ENCODE assay signal across 9 cellular contexts in genomic region chr2:68764041-68764780, GRCh38. TPM values are rescaled to one million over a fixed set of nuclear protein-coding genes. Genes with fewer than 3 reads are reported as not detected.
DNase-seq lines count a peak whose midpoint lies in the region; ATAC-seq and TF ChIP-seq lines count a peak whose summit lies in the region.
"Had no signal": no experiment of that assay in that cellular context is flagged by ENCODE, and none has a peak within 500 bp of the region (broad histone marks: within the 10 kb centered on the region; RNA-seq: fewer than 3 reads in every experiment).

No MANE protein-coding gene starts in this region.

- no peak overlapping the region for H3K9ac ChIP-seq in mesenchymal stem cell (ENCODE audit: low read length)
- H3K9ac ChIP-seq in endodermal cell (ENCODE audit: extremely low read depth, low read length, poor library complexity, severe bottlenecking) = no peak overlapping the region

- H3K27me3 ChIP-seq in mesenchymal stem cell (ENCODE audit: control insufficient read depth in 1 of 2, insufficient read depth in 1 of 2, low read length in 2 of 2) = no peaks in the 10 kb centered on the region
- no peaks in the 10 kb centered on the region for H3K27me3 ChIP-seq in endodermal cell (ENCODE audit: control insufficient read depth, insufficient read depth, low read length, poor library complexity, severe bottlenecking)
- no peaks in the 10 kb centered on the region for H3K27me3 ChIP-seq in body of pancreas
- H3K27me3 ChIP-seq: ascending aorta had no signal

- H4K91ac ChIP-seq in mesenchymal stem cell (ENCODE audit: low read length) = peak overlapping the region; percentile 85

- TF ChIP-seq POLR2A in body of pancreas (IDR thresholded peaks at IDR 0.05) = no peak

- no peak overlapping the region for H2AK5ac ChIP-seq in mesenchymal stem cell (ENCODE audit: low read length, severe bottlenecking)

- H2BK12ac ChIP-seq in mesenchymal stem cell (ENCODE audit: low read length in 2 of 2) = peak overlapping the region; percentile 91 to 98

- peak overlapping the region in 1 of 2 experiments; percentile 48 for H3K14ac ChIP-seq in mesenchymal stem cell (ENCODE audit: low read length in 2 of 2)

- H3K4ac ChIP-seq in mesenchymal stem cell (ENCODE audit: low read depth in 1 of 2, low read length in 2 of 2) = peak overlapping the region; percentile 55 to 93

- H3K4me1 Mint-ChIP-seq in stimulated activated naive CD8-positive, alpha-beta T cell treated with anti-CD3 and anti-CD28 coated beads, Interleukin-15, Interleukin-2, amounts not matched to agents 100 ng/mL and 50 ng/mL, for 24 hours (ENCODE audit: low read depth) = peaks cover 99% of the 10 kb centered on the region
- H3K4me1 Mint-ChIP-seq in endodermal cell = peaks cover 17% of the 10 kb centered on the region

- H3K9me3 ChIP-seq in mesenchymal stem cell (ENCODE audit: control insufficient read depth, low read length) (no peaks in the 10 kb centered on the region), endodermal cell (ENCODE audit: control insufficient read depth, low read length) (no peaks in the 10 kb centered on the region), body of pancreas (no peaks in the 10 kb centered on the region)
- H3K9me3 ChIP-seq: ascending aorta had no signal

- H3K4me2 ChIP-seq in mesenchymal stem cell (ENCODE audit: low read length, poor library complexity, severe bottlenecking) = no peak overlapping the region

- H3K4me3 ChIP-seq in mesenchymal stem cell (ENCODE audit: insufficient read depth in 1 of 2, low read depth in 1 of 2, low read length in 2 of 2) (peak overlapping the region in 1 of 2 experiments; percentile 33), endodermal cell (ENCODE audit: low read length) (no peak overlapping the region), body of pancreas (no peak overlapping the region)
- H3K4me3 ChIP-seq: ascending aorta had no signal

- WGBS in mesenchymal stem cell = 78% methylated on average over 5 of the region's 6 CpGs
- WGBS in endodermal cell (ENCODE audit: insufficient coverage in 1 of 2, insufficient read length in 1 of 2), 2 experiments = 79 to 96% methylated on average over 4 to 6 of the region's 6 CpGs
- WGBS in body of pancreas, 2 donors = 73% methylated on average over 6 of the region's 6 CpGs

- no peak overlapping the region for H2BK5ac ChIP-seq in mesenchymal stem cell (ENCODE audit: low read depth, low read length, poor library complexity, severe bottlenecking)

- intact Hi-C loops in body of pancreas (cut with DNase I) = no loop called here

- H3K27ac Mint-ChIP-seq in stimulated activated naive CD8-positive, alpha-beta T cell treated with anti-CD3 and anti-CD28 coated beads, Interleukin-15, Interleukin-2, amounts not matched to agents 100 ng/mL and 50 ng/mL, for 24 hours = peak overlapping the region; percentile 88
- H3K27ac Mint-ChIP-seq in activated naive CD4-positive, alpha-beta T cell treated with anti-CD3 and anti-CD28 coated beads, Interleukin-2, amount 50 U/mL, for 72 hours = peak overlapping the region; percentile 79 to 95
- no peak overlapping the region for H3K27ac Mint-ChIP-seq in endodermal cell

- H2AFZ ChIP-seq in mesenchymal stem cell (ENCODE audit: low read depth, low read length) = no peak overlapping the region

- H3K4me3 Mint-ChIP-seq in stimulated activated naive CD8-positive, alpha-beta T cell treated with anti-CD3 and anti-CD28 coated beads, Interleukin-15, Interleukin-2, amounts not matched to agents 100 ng/mL and 50 ng/mL, for 24 hours = peak overlapping the region; percentile 82
- H3K4me3 Mint-ChIP-seq in endodermal cell = no peak overlapping the region

- peak overlapping the region; percentile 89 for H2BK120ac ChIP-seq in mesenchymal stem cell (ENCODE audit: low read depth, low read length)

- peak overlapping the region; percentile 52 for H4K8ac ChIP-seq in mesenchymal stem cell (ENCODE audit: low read length)

- no peak overlapping the region for H3K23ac ChIP-seq in mesenchymal stem cell (ENCODE audit: low read length in 2 of 2)

- ATAC-seq in stimulated activated naive CD8-positive, alpha-beta T cell treated with anti-CD3 and anti-CD28 coated beads, Interleukin-15, Interleukin-2, amounts not matched to agents 100 U/mL and 50 U/mL, for 24 hours = no peak
- ATAC-seq in activated naive CD4-positive, alpha-beta T cell treated with anti-CD3 and anti-CD28 coated beads, Interleukin-2, amount 50 U/mL, for 72 hours = no peak
- ATAC-seq in body of pancreas (no peak), GM18873 (IDR thresholded peaks at IDR 0.05; ENCODE audit: low FRiP score, unreplicated experiment) (no peak)

- H3K4me1 ChIP-seq in mesenchymal stem cell (ENCODE audit: control insufficient read depth, insufficient read depth, low read depth, low read length) (no peaks in the 10 kb centered on the region), endodermal cell (ENCODE audit: control insufficient read depth, insufficient read depth, low read length) (no peaks in the 10 kb centered on the region), body of pancreas (peaks cover 11% of the 10 kb centered on the region)

- peaks cover 5% of the 10 kb centered on the region for H3K36me3 Mint-ChIP-seq in stimulated activated naive CD8-positive, alpha-beta T cell treated with anti-CD3 and anti-CD28 coated beads, Interleukin-15, Interleukin-2, amounts not matched to agents 100 ng/mL and 50 ng/mL, for 24 hours (ENCODE audit: low read depth)
- H3K36me3 Mint-ChIP-seq in activated naive CD4-positive, alpha-beta T cell treated with anti-CD3 and anti-CD28 coated beads, Interleukin-2, amount 50 U/mL, for 72 hours = peaks cover 0 to 5% of the 10 kb centered on the region in 2 donors
- no peaks in the 10 kb centered on the region for H3K36me3 Mint-ChIP-seq in endodermal cell (ENCODE audit: low read depth)

- H2BK15ac ChIP-seq in mesenchymal stem cell (ENCODE audit: low read depth, poor library complexity, severe bottlenecking) = peak overlapping the region; percentile 85

- H3K36me3 ChIP-seq in mesenchymal stem cell (ENCODE audit: control insufficient read depth in 1 of 2, insufficient read depth in 2 of 2, low read depth in 1 of 2, low read length in 2 of 2) = peaks cover 0 to 2% of the 10 kb centered on the region in 2 experiments
- no peaks in the 10 kb centered on the region for H3K36me3 ChIP-seq in endodermal cell (ENCODE audit: control insufficient read depth, insufficient read depth, low read length)
- no peaks in the 10 kb centered on the region for H3K36me3 ChIP-seq in body of pancreas (replicated peaks in 1 of 2; ENCODE audit: insufficient read depth in 1 of 2, low read depth in 2 of 2)
- H3K36me3 ChIP-seq: ascending aorta had no signal

- TF ChIP-seq CTCF in endodermal cell (conservative IDR thresholded peaks at IDR 0.05) (no peak), body of pancreas (IDR thresholded peaks at IDR 0.05) (no peak)

- no peaks in the 10 kb centered on the region for H3K27me3 Mint-ChIP-seq in stimulated activated naive CD8-positive, alpha-beta T cell treated with anti-CD3 and anti-CD28 coated beads, Interleukin-15, Interleukin-2, amounts not matched to agents 100 ng/mL and 50 ng/mL, for 24 hours
- peaks cover 2% of the 10 kb centered on the region for H3K27me3 Mint-ChIP-seq in endodermal cell (ENCODE audit: insufficient read depth)

- H3K79me1 ChIP-seq in mesenchymal stem cell (replicated peaks; ENCODE audit: low read length, poor library complexity, severe bottlenecking) = no peaks in the 10 kb centered on the region

- no peak overlapping the region for H3K27ac ChIP-seq in mesenchymal stem cell (ENCODE audit: low read length, poor library complexity, severe bottlenecking)
- no peak overlapping the region for H3K27ac ChIP-seq in endodermal cell (ENCODE audit: low read depth, low read length)
- no peak overlapping the region for H3K27ac ChIP-seq in body of pancreas
- H3K27ac ChIP-seq: ascending aorta had no signal

- no peak for DNase-seq in stimulated activated naive CD8-positive, alpha-beta T cell treated with anti-CD3 and anti-CD28 coated beads, Interleukin-15, Interleukin-2, amounts not matched to agents 100 U/mL and 50 U/mL, for 24 hours
- no peak for DNase-seq in activated naive CD4-positive, alpha-beta T cell treated with anti-CD3 and anti-CD28 coated beads, Interleukin-2, amount 50 U/mL, for 72 hours (ENCODE audit: low spot score in 2 of 2)
- DNase-seq in mesenchymal stem cell (peak; percentile 52), endodermal cell (no peak), body of pancreas (no peak), A172 (ENCODE audit: low spot score) (no peak)

- H3K9me3 Mint-ChIP-seq in stimulated activated naive CD8-positive, alpha-beta T cell treated with anti-CD3 and anti-CD28 coated beads, Interleukin-15, Interleukin-2, amounts not matched to agents 100 ng/mL and 50 ng/mL, for 24 hours = no peaks in the 10 kb centered on the region
- H3K9me3 Mint-ChIP-seq in activated naive CD4-positive, alpha-beta T cell treated with anti-CD3 and anti-CD28 coated beads, Interleukin-2, amount 50 U/mL, for 72 hours = no peaks in the 10 kb centered on the region
- H3K9me3 Mint-ChIP-seq in endodermal cell = no peaks in the 10 kb centered on the region

- H3K18ac ChIP-seq in mesenchymal stem cell (ENCODE audit: low read depth in 1 of 2, low read length in 2 of 2) = peak overlapping the region; percentile 91 to 98

RNA-seq across cellular contexts. Expression of gene ARHGAP25, which starts 29.6 kb away (rescaled TPM):
- 10 to 100 TPM; 37.7 to 43.0 TPM for total RNA-seq in activated naive CD4-positive, alpha-beta T cell treated with anti-CD3 and anti-CD28 coated beads, Interleukin-2, amount 50 U/mL, for 72 hours
- polyA plus RNA-seq in mesenchymal stem cell (2013, experiment 1 of 2) = 0.62 TPM
- 0.45 TPM for polyA plus RNA-seq in mesenchymal stem cell (2013, experiment 2 of 2)
- total RNA-seq in endodermal cell (1 to 10 TPM in 1 of 2 donors, under 1 TPM in 1; 0.82 to 2.6 TPM), body of pancreas (1 to 10 TPM; 4.2 to 6.6 TPM)
- 1.6 TPM for polyA plus RNA-seq in endodermal cell (2013, experiment 1 of 2)
- 1.6 TPM for polyA plus RNA-seq in endodermal cell (2013, experiment 2 of 2)
- total RNA-seq in A172 (2014; rRNA removed; shearing (Covaris generic)) = not detected in 2 replicates

Comparison
In these comparisons a context has a peak if more than half of its experiments do, and no peak if none do; other contexts are left out.
1. RNA of gene ARHGAP25, which starts 29.6 kb away (total RNA-seq): 37.7 to 43.0 TPM in activated naive CD4-positive, alpha-beta T cell treated with anti-CD3 and anti-CD28 coated beads, Interleukin-2, amount 50 U/mL, for 72 hours; 4.2 to 6.6 TPM in body of pancreas, 0.82 to 2.6 TPM in endodermal cell and not detected in A172; every median in the first group is over 4 times any median in the second.